21 cellular contexts compared by ENCODE assay signal in genomic region chr10:132984801-132985545, GRCh38. TPM values are rescaled to one million over a fixed set of nuclear protein-coding genes. Genes with fewer than 3 reads are reported as not detected.
DNase-seq lines count a peak whose midpoint lies in the region; ATAC-seq, FAIRE-seq and TF ChIP-seq lines count a peak whose summit lies in the region.
"Had no signal": no experiment of that assay in that cellular context is flagged by ENCODE, and none has a peak within 500 bp of the region (broad histone marks: within the 10 kb centered on the region; RNA-seq: fewer than 3 reads in every experiment).

No MANE protein-coding gene starts in this region.

- peak; percentile 94 for ATAC-seq in GM23338
- ATAC-seq in activated T-cell treated with anti-CD3 and anti-CD28 coated beads, Interleukin-2, amount 50 U/mL, for 4 hours, result no peak

- H3K27me3 Mint-ChIP-seq in GM23338 (ENCODE audit: insufficient read depth, low read depth, poor library complexity), result peaks cover 9% of the 10 kb centered on the region
- peaks cover 5% of the 10 kb centered on the region for H3K27me3 Mint-ChIP-seq in activated T-cell treated with anti-CD3 and anti-CD28 coated beads, Interleukin-2, amount 50 U/mL, for 4 hours (ENCODE audit: low read depth)

- H3K27ac ChIP-seq in GM23338 (ENCODE audit: low read depth) (no peak overlapping the region), ascending aorta (no peak overlapping the region)
- H3K27ac ChIP-seq: adrenal gland, hepatocyte, prostate gland had no signal

- no peaks in the 10 kb centered on the region for H3K9me3 ChIP-seq in ascending aorta
- H3K9me3 ChIP-seq: adrenal gland, BE2C, prostate gland had no signal

- no peaks in the 10 kb centered on the region for H3K9me3 Mint-ChIP-seq in GM23338
- no peaks in the 10 kb centered on the region for H3K9me3 Mint-ChIP-seq in activated T-cell treated with anti-CD3 and anti-CD28 coated beads, Interleukin-2, amount 50 U/mL, for 4 hours
- H3K9me3 Mint-ChIP-seq: T-helper 1 cell treated with Interleukin-12 subunit alpha and Interleukin-12 subunit beta and Interleukin-4 antibody, amounts not matched to agents 30 μg/mL and 1 μg/mL, for 36 hours had no signal

- H3K4me3 ChIP-seq in GM23338, result no peak overlapping the region
- no peak overlapping the region for H3K4me3 ChIP-seq in ascending aorta
- H3K4me3 ChIP-seq: adrenal gland, hepatocyte, prostate gland had no signal

- H3K27ac Mint-ChIP-seq in GM23338, result no peak overlapping the region
- H3K27ac Mint-ChIP-seq: T-helper 1 cell treated with Interleukin-12 subunit alpha and Interleukin-12 subunit beta and Interleukin-4 antibody, amounts not matched to agents 30 μg/mL and 1 μg/mL, for 36 hours had no signal

- no peak overlapping the region for H3K4me2 ChIP-seq in GM23338
- H3K4me2 ChIP-seq: hepatocyte had no signal

- H3K4me1 ChIP-seq in GM23338 (ENCODE audit: insufficient read depth) (no peaks in the 10 kb centered on the region), ascending aorta (no peaks in the 10 kb centered on the region)
- H3K4me1 ChIP-seq: adrenal gland, BE2C, prostate gland had no signal

- DNase-seq in GM23338 (ENCODE audit: low spot score) (peak; percentile 62), RPMI7951 (ENCODE audit: low read depth) (peak; percentile 17), iPS-NIHi7 (ENCODE audit: extremely low spot score) (peak; percentile 82), retina (peak; percentile 67), GM19239 (ENCODE audit: insufficient read length, low spot score) (no peak), ascending aorta (ENCODE audit: low spot score in 2 of 2) (no peak), NCI-H187 (lab: John Stamatoyannopoulos, UW) (no peak)
- DNase-seq in activated T-cell treated with anti-CD3 and anti-CD28 coated beads, Interleukin-2, amount 50 U/mL, for 4 hours, result no peak
- DNase-seq: activated T-cell treated with anti-CD3 and anti-CD28 coated beads for 4 hours, adrenal gland, BE2C, DMS79, foreskin fibroblast, NCI-H1930, NCI-H2227 treated with DMSO at 0.1 percent for 48 hours had no signal

- TF ChIP-seq CTCF in GM23338 (conservative IDR thresholded peaks at IDR 0.05; ENCODE audit: low read depth in 2 of 2) (peak in 1 of 2 experiments; percentile 22; a peak in 2 of 4 replicates), ascending aorta (IDR thresholded peaks at IDR 0.05) (no peak)

- 0 out of 2 replicates have a peak overlapping the region, but pooled peaks have one; percentile 10 for H2AFZ ChIP-seq in GM23338
- H2AFZ ChIP-seq: hepatocyte had no signal

- H3K36me3 ChIP-seq in GM23338 (ENCODE audit: insufficient read depth) (no peaks in the 10 kb centered on the region), ascending aorta (no peaks in the 10 kb centered on the region)
- H3K36me3 ChIP-seq: adrenal gland, BE2C, prostate gland had no signal

- H3K4me3 Mint-ChIP-seq in GM23338, result no peak overlapping the region
- no peak overlapping the region for H3K4me3 Mint-ChIP-seq in activated T-cell treated with anti-CD3 and anti-CD28 coated beads, Interleukin-2, amount 50 U/mL, for 4 hours
- H3K4me3 Mint-ChIP-seq: T-helper 1 cell treated with Interleukin-12 subunit alpha and Interleukin-12 subunit beta and Interleukin-4 antibody, amounts not matched to agents 30 μg/mL and 1 μg/mL, for 36 hours had no signal

- H3K79me2 ChIP-seq in GM23338 (replicated peaks; ENCODE audit: insufficient read depth), result no peaks in the 10 kb centered on the region
- H3K79me2 ChIP-seq: hepatocyte had no signal

- no peaks in the 10 kb centered on the region for H4K20me1 ChIP-seq in GM23338 (replicated peaks; ENCODE audit: insufficient read depth)

- no peaks in the 10 kb centered on the region for H3F3A ChIP-seq in GM23338 (replicated peaks; ENCODE audit: low read depth)

- H3K27me3 ChIP-seq in GM23338 (ENCODE audit: insufficient read depth), result no peaks in the 10 kb centered on the region
- H3K27me3 ChIP-seq in ascending aorta, result no peaks in the 10 kb centered on the region
- H3K27me3 ChIP-seq: adrenal gland, BE2C had no signal

- intact Hi-C loops in ascending aorta (cut with DNase I), result no loop called here

- H3K36me3 Mint-ChIP-seq in GM23338 (ENCODE audit: low read depth), result no peaks in the 10 kb centered on the region
- H3K36me3 Mint-ChIP-seq in activated T-cell treated with anti-CD3 and anti-CD28 coated beads, Interleukin-2, amount 50 U/mL, for 4 hours (ENCODE audit: insufficient read depth), result no peaks in the 10 kb centered on the region

- H3K4me1 Mint-ChIP-seq in GM23338, result peaks cover 8% of the 10 kb centered on the region
- no peaks in the 10 kb centered on the region for H3K4me1 Mint-ChIP-seq in activated T-cell treated with anti-CD3 and anti-CD28 coated beads, Interleukin-2, amount 50 U/mL, for 4 hours (ENCODE audit: low read depth)

- FAIRE-seq in GM19239 (lab: Jason Lieb, UNC), result no peak
- FAIRE-seq: bronchial epithelial cell, urothelium cell line had no signal

- H3K9me2 ChIP-seq in GM23338 (ENCODE audit: insufficient read depth), result no peaks in the 10 kb centered on the region

TF ChIP-seq in GM23338, 12 proteins besides CTCF, POLR2A, EP300 and RAD21:
- TF ChIP-seq EZH2 (IDR thresholded peaks at IDR 0.05; ENCODE audit: low read depth, unreplicated experiment), result no peak
- TF ChIP-seq REST (IDR thresholded peaks at IDR 0.05; ENCODE audit: unreplicated experiment), result peak; percentile 57

RNA-seq across cellular contexts. Expression of gene CFAP46, which starts 42.6 kb away (rescaled TPM):
- 2.8 and 3.1 TPM in 2 replicates for total RNA-seq in GM23338 (2014; rRNA removed; shearing (Covaris generic))
- 5.1 and 5.4 TPM in 2 replicates for polyA plus RNA-seq in GM23338 (2016; fragmentation: Nextera tagmentation; extraction: Ambion mirVana)
- total RNA-seq in RPMI7951 (2014; rRNA removed; shearing (Covaris generic)), result not detected in 2 replicates
- not detected for total RNA-seq in ascending aorta
- under 1 TPM; 0.22 to 0.53 (median 0.42) TPM for total RNA-seq in activated T-cell treated with anti-CD3 and anti-CD28 coated beads, Interleukin-2, amount 50 U/mL, for 4 hours
- total RNA-seq: SK-MEL-5 had no signal

Comparison
In these comparisons a context has a peak if more than half of its experiments do, and no peak if none do; other contexts are left out.
1. DNase-seq: peak in GM23338 (single experiment), RPMI7951 (single experiment), iPS-NIHi7 (single experiment) and retina (single experiment); none in GM19239 (single experiment), ascending aorta (0 of 2), NCI-H187 (0 of 2) and activated T-cell treated with anti-CD3 and anti-CD28 coated beads, Interleukin-2, amount 50 U/mL, for 4 hours (single experiment).